16 cellular contexts compared by ENCODE assay signal in genomic region chr7:6433814-6434630, GRCh38. TPM values are rescaled to one million over a fixed set of nuclear protein-coding genes. Genes with fewer than 3 reads are reported as not detected.
DNase-seq lines count a peak whose midpoint lies in the region; ATAC-seq and TF ChIP-seq lines count a peak whose summit lies in the region.
"Had no signal": no experiment of that assay in that cellular context is flagged by ENCODE, and none has a peak within 500 bp of the region (broad histone marks: within the 10 kb centered on the region; RNA-seq: fewer than 3 reads in every experiment).

No MANE protein-coding gene starts in this region.

- RAD21 ChIA-PET in HCT116 (lab: Charles Lee; ENCODE audit: low non-redundant PET in 1 of 2, low total read pairs in 2 of 2, uncharacterized antibody in 2 of 2, unreplicated experiment in 2 of 2) = no interaction called here

- POLR2A ChIA-PET in HCT116 (lab: Charles Lee) = no interaction called here

- H3K9me3 ChIP-seq in HCT116 (ENCODE audit: control insufficient read depth in 1 of 2, insufficient read depth in 1 of 2, low read depth in 1 of 2, low read length in 2 of 2) = no peaks in the 10 kb centered on the region
- no peaks in the 10 kb centered on the region for H3K9me3 ChIP-seq in left ventricle myocardium inferior (replicated peaks)
- H3K9me3 ChIP-seq in gastroesophageal sphincter = no peaks in the 10 kb centered on the region
- H3K9me3 ChIP-seq: BE2C, Peyer's patch had no signal

- H3K4me3 ChIP-seq in HCT116 (replicated peaks in 1 of 2; ENCODE audit: low read depth in 1 of 2, low read length in 2 of 2) = no peak overlapping the region
- no peak overlapping the region for H3K4me3 ChIP-seq in left ventricle myocardium inferior
- no peak overlapping the region for H3K4me3 ChIP-seq in gastroesophageal sphincter
- H3K4me3 ChIP-seq: Peyer's patch had no signal

- TF ChIP-seq CTCF in HCT116 (IDR thresholded peaks at IDR 0.05 in 2 of 3, conservative IDR thresholded peaks at IDR 0.05 in 1 of 3; ENCODE audit: borderline replicate concordance in 1 of 3, insufficient read depth in 1 of 3, low read depth in 2 of 3, low read length in 2 of 3) (no peak), left ventricle myocardium inferior (IDR thresholded peaks at IDR 0.05; ENCODE audit: borderline replicate concordance) (no peak), gastroesophageal sphincter (IDR thresholded peaks at IDR 0.05) (no peak)

- CTCF ChIA-PET in HCT116 (lab: Charles Lee) = no interaction called here

- no TSS peak for BruUV-seq in HCT116 (replicated peaks; lab: Mats Ljungman, UMichigan)

- 85 to 93% methylated on average over 14 of the region's 16 CpGs for WGBS in gastroesophageal sphincter (ENCODE audit: low coverage in 1 of 2), 2 donors

- H3K27me3 ChIP-seq in HCT116 (ENCODE audit: insufficient read depth, low read length) (no peaks in the 10 kb centered on the region), left ventricle myocardium inferior (ENCODE audit: low read depth) (no peaks in the 10 kb centered on the region), gastroesophageal sphincter (no peaks in the 10 kb centered on the region)
- H3K27me3 ChIP-seq: BE2C, Peyer's patch had no signal

- H3K9ac ChIP-seq in HCT116 (ENCODE audit: low read length) = no peak overlapping the region

- no peak for TF ChIP-seq EP300 in gastroesophageal sphincter (IDR thresholded peaks at IDR 0.05)

- peak overlapping the region; percentile 58 for H3K4me2 ChIP-seq in HCT116 (ENCODE audit: low read length)

- TF ChIP-seq RAD21 in HCT116 (IDR thresholded peaks at IDR 0.05; ENCODE audit: low read depth) = no peak

- TF ChIP-seq POLR2A in HCT116 (IDR thresholded peaks at IDR 0.05; ENCODE audit: borderline replicate concordance, extremely low read depth, insufficient read depth, insufficient read length) (no peak), gastroesophageal sphincter (IDR thresholded peaks at IDR 0.05) (no peak)

- ATAC-seq in HCT116 (no peak), sciatic nerve (peak; percentile 42), gastroesophageal sphincter (no peak), GM18861 (IDR thresholded peaks at IDR 0.05; ENCODE audit: unreplicated experiment) (no peak)

- intact Hi-C loops in HCT116 (cut with micrococcal nuclease) (loop anchor here (2.0 kb wide), 1 partner anchor 273 kb away; no protein-coding TSS in a partner anchor), left ventricle myocardium inferior (cut with micrococcal nuclease) (no loop called here), sciatic nerve (cut with DNase I) (no loop called here)

- peaks cover 82% of the 10 kb centered on the region for H3K79me2 ChIP-seq in HCT116 (ENCODE audit: insufficient read depth, low read length)

- H3K4me1 ChIP-seq in HCT116 (ENCODE audit: control insufficient read depth in 1 of 2, insufficient read depth in 2 of 2, low read length in 2 of 2) (peaks cover 36 to 71% of the 10 kb centered on the region in 2 experiments), left ventricle myocardium inferior (peaks cover 40% of the 10 kb centered on the region), gastroesophageal sphincter (peaks cover 0 to 28% (median 0%) of the 10 kb centered on the region in 3 donors)
- H3K4me1 ChIP-seq: BE2C had no signal

- H3K27ac ChIP-seq in HCT116 (ENCODE audit: low read depth, low read length) = no peak overlapping the region
- H3K27ac ChIP-seq in left ventricle myocardium inferior (replicated peaks) = peak overlapping the region; percentile 11
- no peak overlapping the region for H3K27ac ChIP-seq in gastroesophageal sphincter

- H3K36me3 ChIP-seq in HCT116 (ENCODE audit: control insufficient read depth in 1 of 2, insufficient read depth in 2 of 2, low read length in 2 of 2) (peaks cover 8 to 35% of the 10 kb centered on the region in 2 experiments), left ventricle myocardium inferior (peaks cover 41% of the 10 kb centered on the region), gastroesophageal sphincter (peaks cover 0 to 54% of the 10 kb centered on the region in 2 donors)

- H2AFZ ChIP-seq in HCT116 (ENCODE audit: low read depth, low read length, poor library complexity, severe bottlenecking) = no peak overlapping the region

- no peaks in the 10 kb centered on the region for H3K9me2 ChIP-seq in HCT116 (ENCODE audit: insufficient read depth)

- DNase-seq in HCT116 (ENCODE audit: low read depth, low spot score) (no peak), SIG-M5 treated with dmso at 0.1 percent for 504 hours (lab: John Stamatoyannopoulos, UW; ENCODE audit: unreplicated experiment) (peak; percentile 94), left ventricle myocardium inferior (no peak), sciatic nerve (ENCODE audit: low spot score) (no peak), DMS153 treated with DMSO at 0.1 percent for 48 hours (lab: John Stamatoyannopoulos, UW; ENCODE audit: unreplicated experiment) (no peak), HuH-7.5 (ENCODE audit: low spot score) (no peak)
- DNase-seq: activated CD4-positive, alpha-beta T cell treated with anti-CD3 and anti-CD28 coated beads, Interleukin-2, amount 10 ng/mL, durations not matched to agents 7 days and 5 days; activated T-cell treated with anti-CD3 and anti-CD28 coated beads, Interleukin-2, amount 50 U/mL, for 48 hours; amygdala; BE2C; EL; NCI-H1436; NCI-H510A treated with DMSO at 0.1 percent for 48 hours; Peyer's patch had no signal

- H4K20me1 ChIP-seq in HCT116 (ENCODE audit: insufficient read depth) = peaks cover 6% of the 10 kb centered on the region; the same call in 1 of the 2 replicates

TF ChIP-seq in HCT116, 20 proteins besides CTCF, POLR2A, EP300 and RAD21:
- no peak for TF ChIP-seq JUND (IDR thresholded peaks at IDR 0.05)
- no peak for TF ChIP-seq FOSL1 (IDR thresholded peaks at IDR 0.05; ENCODE audit: low read depth)

RNA-seq across cellular contexts. Expression of gene DAGLB, which starts 13.7 kb away (rescaled TPM):
- total RNA-seq in HCT116 (2021; ENCODE audit: unreplicated experiment) = 30.2 TPM
- 17.1 and 18.3 TPM in 2 replicates for polyA plus RNA-seq in HCT116 (2012)
- total RNA-seq in left ventricle myocardium inferior = 6.0 TPM
- 21.2 TPM for total RNA-seq in sciatic nerve
- 10 to 100 TPM in 1 of 4 donors, 1 to 10 TPM in 3; 6.7 to 10.8 (median 8.6) TPM for total RNA-seq in gastroesophageal sphincter

RNA-seq across cellular contexts. Expression of gene KDELR2, which starts 49.9 kb away (rescaled TPM):
- total RNA-seq in HCT116 (2021; ENCODE audit: unreplicated experiment) (123 TPM), left ventricle myocardium inferior (49.5 TPM), sciatic nerve (90.4 TPM), gastroesophageal sphincter (10 to 100 TPM; 54.0 to 80.9 (median 64.2) TPM)
- 50.1 and 55.0 TPM in 2 replicates for polyA plus RNA-seq in HCT116 (2012)

RNA-seq across cellular contexts. Expression of gene RAC1, which starts 59.7 kb away (rescaled TPM):
- total RNA-seq in HCT116 (2021; ENCODE audit: unreplicated experiment) (269 TPM), left ventricle myocardium inferior (135 TPM), sciatic nerve (225 TPM), gastroesophageal sphincter (100 to 1,000 TPM; 102 to 170 (median 123) TPM)
- polyA plus RNA-seq in HCT116 (2012) = 312 and 339 TPM in 2 replicates
